Comparison of ENCODE assay signal across 9 cellular contexts in genomic region chr22:42608481-42609361, GRCh38. TPM values are rescaled to one million over a fixed set of nuclear protein-coding genes. Genes with fewer than 3 reads are reported as not detected.
DNase-seq lines count a peak whose midpoint lies in the region; ATAC-seq and TF ChIP-seq lines count a peak whose summit lies in the region.
"Had no signal": no experiment of that assay in that cellular context is flagged by ENCODE, and none has a peak within 500 bp of the region (broad histone marks: within the 10 kb centered on the region; RNA-seq: fewer than 3 reads in every experiment).

No MANE protein-coding gene starts in this region.

- H3K27ac Mint-ChIP-seq in endodermal cell = peak overlapping the region; percentile 80

- TF ChIP-seq CTCF in AG04449 (IDR thresholded peaks at IDR 0.05; ENCODE audit: insufficient read depth, low read length, missing control alignments) (no peak), endodermal cell (conservative IDR thresholded peaks at IDR 0.05) (no peak), uterus (IDR thresholded peaks at IDR 0.05) (no peak)

- H3K9me3 Mint-ChIP-seq in endodermal cell = peaks cover 22% of the 10 kb centered on the region

- H3K36me3 ChIP-seq in endodermal cell (ENCODE audit: control insufficient read depth, insufficient read depth, low read length) = peaks cover 72% of the 10 kb centered on the region
- no peaks in the 10 kb centered on the region for H3K36me3 ChIP-seq in uterus

- POLR2A ChIA-PET in AG04449 (lab: Yijun Ruan, JAX) = no interaction called here

- peak overlapping the region; percentile 83 for H3K27ac ChIP-seq in endodermal cell (ENCODE audit: low read depth, low read length)
- peak overlapping the region in 1 of 2 donors; percentile 10 for H3K27ac ChIP-seq in uterus

- H3K9ac ChIP-seq in endodermal cell (ENCODE audit: extremely low read depth, low read length, poor library complexity, severe bottlenecking) = no peak overlapping the region

- DNase-seq in AG04449 (ENCODE audit: low read depth, low spot score) = no peak
- DNase-seq in NCI-H446 treated with DMSO at 0.1 percent for 48 hours (lab: John Stamatoyannopoulos, UW) = peak; percentile 33
- no peak for DNase-seq in endodermal cell
- DNase-seq in myocyte (ENCODE audit: low read depth) = peak; percentile 65
- DNase-seq in NCI-H526 (lab: John Stamatoyannopoulos, UW) = no peak
- no peak for DNase-seq in uterus
- no peak for DNase-seq in left lobe of liver (ENCODE audit: low spot score)
- no peak for DNase-seq in stimulated activated naive CD4-positive, alpha-beta T cell (lab: John Stamatoyannopoulos, UW)
- DNase-seq: activated naive CD4-positive, alpha-beta T cell had no signal

- H3K4me3 ChIP-seq in AG04449 (ENCODE audit: low read depth, low read length) (peak overlapping the region; percentile 30), endodermal cell (ENCODE audit: low read length) (no peak overlapping the region), uterus (no peak overlapping the region)

- ATAC-seq in left lobe of liver = no peak

- peaks cover 69% of the 10 kb centered on the region for H3K36me3 Mint-ChIP-seq in endodermal cell (ENCODE audit: low read depth)

- no peaks in the 10 kb centered on the region for H3K27me3 ChIP-seq in endodermal cell (ENCODE audit: control insufficient read depth, insufficient read depth, low read length, poor library complexity, severe bottlenecking)
- H3K27me3 ChIP-seq in uterus = no peaks in the 10 kb centered on the region

- H3K4me1 Mint-ChIP-seq in endodermal cell = peaks cover 24% of the 10 kb centered on the region

- H3K4me1 ChIP-seq in endodermal cell (ENCODE audit: control insufficient read depth, insufficient read depth, low read length) = peaks cover 5% of the 10 kb centered on the region
- peaks cover 18 to 22% of the 10 kb centered on the region in 2 donors for H3K4me1 ChIP-seq in uterus

- intact Hi-C loops in uterus (cut with DNase I; ENCODE audit: low total_unique reads) = no loop called here

- no peaks in the 10 kb centered on the region for H3K27me3 Mint-ChIP-seq in endodermal cell (ENCODE audit: insufficient read depth)

- WGBS in endodermal cell (ENCODE audit: insufficient coverage in 1 of 2, insufficient read length in 1 of 2), 2 experiments = 67 to 86% methylated on average over 18 to 21 of the region's 21 CpGs

- H3K9me3 ChIP-seq in endodermal cell (ENCODE audit: control insufficient read depth, low read length) (peaks cover 9% of the 10 kb centered on the region), uterus (no peaks in the 10 kb centered on the region)

- CTCF ChIA-PET in AG04449 (lab: Yijun Ruan, JAX) = interaction anchor here (0.6 kb wide), 1 partner anchor 12 kb away, joined by 3 read pairs; no protein-coding TSS in a partner anchor

- no peak overlapping the region for H3K4me3 Mint-ChIP-seq in endodermal cell

- TF ChIP-seq POLR2A in uterus (IDR thresholded peaks at IDR 0.05) = no peak

RNA-seq across cellular contexts. Expression of gene POLDIP3, which starts 6.0 kb away (rescaled TPM):
- 100 to 1,000 TPM in 1 of 2 donors, 10 to 100 TPM in 1; 81.9 to 102 TPM for total RNA-seq in endodermal cell
- 88.4 TPM for polyA plus RNA-seq in endodermal cell (2013, experiment 1 of 2)
- polyA plus RNA-seq in endodermal cell (2013, experiment 2 of 2) = 78.7 TPM
- 26.2 and 29.5 TPM in 2 replicates for total RNA-seq in myocyte
- polyA plus RNA-seq in myocyte (2012) = 48.2 TPM
- total RNA-seq in uterus = 10 to 100 TPM; 25.9 to 73.3 (median 39.2) TPM
- total RNA-seq in left lobe of liver = 20.8 TPM

RNA-seq across cellular contexts. Expression of gene ATP5MGL, which starts 31.7 kb away (rescaled TPM):
- total RNA-seq in endodermal cell = 1 to 10 TPM in 1 of 2 donors, under 1 TPM in 1; 0.46 to 1.8 TPM
- not detected for polyA plus RNA-seq in endodermal cell (2013, experiment 1 of 2)
- 0.62 TPM for polyA plus RNA-seq in endodermal cell (2013, experiment 2 of 2)
- total RNA-seq in myocyte = not detected in 2 replicates
- polyA plus RNA-seq in myocyte (2012) = not detected
- total RNA-seq in uterus = under 1 TPM in 1 of 4 donors, not detected in 3; 0.79 TPM
- 0.75 TPM for total RNA-seq in left lobe of liver

RNA-seq across cellular contexts. Expression of gene CYB5R3, which starts 40.5 kb away (rescaled TPM):
- 10 to 100 TPM; 89.5 to 92.4 TPM for total RNA-seq in endodermal cell
- polyA plus RNA-seq in endodermal cell (2013, experiment 1 of 2) = 120 TPM
- polyA plus RNA-seq in endodermal cell (2013, experiment 2 of 2) = 109 TPM
- total RNA-seq in myocyte = 213 and 237 TPM in 2 replicates
- polyA plus RNA-seq in myocyte (2012) = 375 TPM
- total RNA-seq in uterus = 100 to 1,000 TPM in 1 of 4 donors, 10 to 100 TPM in 3; 34.0 to 225 (median 51.7) TPM
- total RNA-seq in left lobe of liver = 147 TPM

RNA-seq across cellular contexts. Expression of gene SERHL2, which starts 55.0 kb away (rescaled TPM):
- total RNA-seq in endodermal cell = 10 to 100 TPM; 12.6 to 12.8 TPM
- polyA plus RNA-seq in endodermal cell (2013, experiment 1 of 2) = 15.3 TPM
- 26.2 TPM for polyA plus RNA-seq in endodermal cell (2013, experiment 2 of 2)
- 1.6 and 2.8 TPM in 2 replicates for total RNA-seq in myocyte
- polyA plus RNA-seq in myocyte (2012) = 0.92 TPM
- 1 to 10 TPM; 3.6 to 9.9 (median 6.7) TPM for total RNA-seq in uterus
- total RNA-seq in left lobe of liver = 0.60 TPM

Comparison
In these comparisons a context has a peak if more than half of its experiments do, and no peak if none do; other contexts are left out.
1. DNase-seq: peak in NCI-H446 treated with DMSO at 0.1 percent for 48 hours (single experiment) and myocyte (single experiment); none in AG04449 (single experiment), endodermal cell (single experiment), NCI-H526 (0 of 2), uterus (0 of 2), left lobe of liver (single experiment) and stimulated activated naive CD4-positive, alpha-beta T cell (0 of 6).